Comparison of ENCODE assay signal across 8 cellular contexts in the genomic region with DNA sequence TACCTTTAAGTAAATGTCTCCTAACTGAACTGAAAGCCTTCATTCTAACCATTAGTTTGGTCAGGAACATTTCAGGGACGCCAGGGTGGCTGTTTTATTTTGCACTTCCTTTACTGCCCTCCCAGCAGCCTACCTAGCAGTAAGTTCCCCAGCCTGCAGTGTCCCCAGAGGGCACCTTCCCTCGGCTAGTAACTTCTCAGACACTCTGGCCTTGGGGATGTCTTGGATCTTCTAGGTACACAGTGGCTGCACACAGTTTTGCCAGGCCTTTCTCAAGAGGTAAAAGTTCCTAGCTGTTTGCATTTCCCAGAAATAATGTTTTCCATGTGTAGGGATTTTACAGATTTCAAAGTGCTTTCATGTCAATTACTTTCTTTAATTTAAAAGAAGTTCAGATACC. TPM values are rescaled to one million over a fixed set of nuclear protein-coding genes. Genes with fewer than 3 reads are reported as not detected.
DNase-seq lines count a peak whose midpoint lies in the region; ATAC-seq and TF ChIP-seq lines count a peak whose summit lies in the region.
"Had no signal": no experiment of that assay in that cellular context is flagged by ENCODE, and none has a peak within 500 bp of the region (broad histone marks: within the 10 kb centered on the region; RNA-seq: fewer than 3 reads in every experiment).

No MANE protein-coding gene starts in this region.

- TF ChIP-seq CTCF in coronary artery (IDR thresholded peaks at IDR 0.05) (no peak), lower lobe of right lung (IDR thresholded peaks at IDR 0.05) (no peak), tibial artery (IDR thresholded peaks at IDR 0.05) (no peak)

- H3K27me3 ChIP-seq in lower lobe of right lung (ENCODE audit: low read depth) (no peaks in the 10 kb centered on the region), tibial artery (no peaks in the 10 kb centered on the region)

- peak overlapping the region; percentile 78 to 87 for H3K27ac ChIP-seq in coronary artery
- peak overlapping the region; percentile 56 for H3K27ac ChIP-seq in lower lobe of right lung
- peak overlapping the region; percentile 27 to 57 for H3K27ac ChIP-seq in tibial artery
- H3K27ac ChIP-seq: pancreas had no signal

- ATAC-seq in lower lobe of right lung (peak; percentile 44 to 45), GM21381 (IDR thresholded peaks at IDR 0.05; ENCODE audit: unreplicated experiment) (no peak)

- no peaks in the 10 kb centered on the region for H3K9me3 ChIP-seq in lower lobe of right lung
- H3K9me3 ChIP-seq in tibial artery, result no peaks in the 10 kb centered on the region
- H3K9me3 ChIP-seq: pancreas had no signal

- H3K36me3 ChIP-seq in lower lobe of right lung, result no peaks in the 10 kb centered on the region
- H3K36me3 ChIP-seq in tibial artery, result no peaks in the 10 kb centered on the region
- H3K36me3 ChIP-seq: pancreas had no signal

- intact Hi-C loops in lower lobe of right lung (cut with DNase I) (no loop called here), tibial artery (cut with DNase I; ENCODE audit: low total_unique reads) (no loop called here)

- peak; percentile 66 for DNase-seq in LHCN-M2 (ENCODE audit: low read depth)
- DNase-seq in coronary artery (ENCODE audit: low spot score), result no peak
- DNase-seq in lower lobe of right lung, result no peak
- DNase-seq in tibial artery, result no peak
- no peak for DNase-seq in middle frontal gyrus (ENCODE audit: extremely low spot score, low spot score)
- DNase-seq in NCI-H2196 (lab: John Stamatoyannopoulos, UW; ENCODE audit: unreplicated experiment), result no peak

- peak overlapping the region; percentile 76 for H3K4me3 ChIP-seq in coronary artery
- H3K4me3 ChIP-seq in lower lobe of right lung, result peak overlapping the region; percentile 50
- H3K4me3 ChIP-seq in tibial artery, result peak overlapping the region; percentile 51 to 52

- no peaks in the 10 kb centered on the region for H3K4me1 ChIP-seq in lower lobe of right lung
- peaks cover 0 to 6% (median 2%) of the 10 kb centered on the region in 4 donors for H3K4me1 ChIP-seq in tibial artery
- H3K4me1 ChIP-seq: pancreas had no signal

RNA-seq across cellular contexts. Expression of a gene that starts 0.4 kb away (rescaled TPM):
- total RNA-seq in LHCN-M2 (2014; rRNA removed) (92.0 and 112 TPM in 2 replicates), lower lobe of right lung (49.6 TPM)
- polyA plus RNA-seq in LHCN-M2 (2012), result 17.5 TPM
